1 cellular context compared by ENCODE assay signal in genomic region chr17:82105882-82106696, GRCh38.
TF ChIP-seq lines count a peak whose summit lies in the region.

No MANE protein-coding gene starts in this region.

TF ChIP-seq in HepG2, 621 proteins besides CTCF, POLR2A, EP300 and RAD21 (continues in another document):
- TF ChIP-seq SNAPC2 (CRISPR knock-in tag; IDR thresholded peaks at IDR 0.05) (0 out of 2 replicates have a peak, but pooled peaks have one; percentile 70), ZNF343 (CRISPR knock-in tag; IDR thresholded peaks at IDR 0.05) (no peak; the same call in 1 of the 2 replicates), ZNF232 (CRISPR knock-in tag; IDR thresholded peaks at IDR 0.05; ENCODE audit: borderline replicate concordance) (peak; percentile 95), BATF2 (CRISPR knock-in tag; IDR thresholded peaks at IDR 0.05) (no peak), ZNF770 (CRISPR knock-in tag; IDR thresholded peaks at IDR 0.05) (peak; percentile 76; the same call in 1 of the 2 replicates), TMF1 (CRISPR knock-in tag; IDR thresholded peaks at IDR 0.05; ENCODE audit: low read depth) (peak; percentile 89; the same call in 1 of the 2 replicates), NCOA2 (CRISPR knock-in tag; IDR thresholded peaks at IDR 0.05) (peak; percentile 65), GABPB1 (CRISPR knock-in tag; IDR thresholded peaks at IDR 0.05) (peak; percentile 90), HIVEP1 (CRISPR knock-in tag; IDR thresholded peaks at IDR 0.05) (no peak; the same call in 1 of the 2 replicates), RORA (CRISPR knock-in tag; IDR thresholded peaks at IDR 0.05) (no peak), LCORL (IDR thresholded peaks at IDR 0.05) (no peak), LCORL (CRISPR knock-in tag; IDR thresholded peaks at IDR 0.05) (peak; percentile 85), IRX3 (CRISPR knock-in tag; IDR thresholded peaks at IDR 0.05; ENCODE audit: borderline replicate concordance, low read depth) (peak; percentile 58; the same call in 1 of the 2 replicates), HBP1 (CRISPR knock-in tag; IDR thresholded peaks at IDR 0.05; ENCODE audit: low read depth) (peak; percentile 90), ZNF564 (CRISPR knock-in tag; IDR thresholded peaks at IDR 0.05) (0 out of 2 replicates have a peak, but pooled peaks have one; percentile 43), MBNL3 (CRISPR knock-in tag; conservative IDR thresholded peaks at IDR 0.05) (no peak), AHDC1 (CRISPR knock-in tag; IDR thresholded peaks at IDR 0.05; ENCODE audit: borderline replicate concordance) (no peak), ZNF781 (CRISPR knock-in tag; IDR thresholded peaks at IDR 0.05; ENCODE audit: borderline replicate concordance, not compliant biosample characterization) (no peak), ZNF354B (CRISPR knock-in tag; IDR thresholded peaks at IDR 0.05) (no peak; the same call in 1 of the 2 replicates), YEATS4 (CRISPR knock-in tag; IDR thresholded peaks at IDR 0.05; ENCODE audit: borderline replicate concordance) (peak; percentile 93), ZNF24 (IDR thresholded peaks at IDR 0.05) (no peak), HNRNPLL (IDR thresholded peaks at IDR 0.05; ENCODE audit: low read depth, low read length, poor library complexity, severe bottlenecking) (peak; percentile 5), NONO (IDR thresholded peaks at IDR 0.05) (no peak), NONO (CRISPR knock-in tag; conservative IDR thresholded peaks at IDR 0.05) (peak; percentile 95), ZNF136 (CRISPR knock-in tag; IDR thresholded peaks at IDR 0.05; ENCODE audit: low read depth) (peak; percentile 82; the same call in 1 of the 2 replicates), SMAD3 (CRISPR knock-in tag; IDR thresholded peaks at IDR 0.05) (peak; percentile 91; the same call in 1 of the 2 replicates), CHCHD3 (CRISPR knock-in tag; IDR thresholded peaks at IDR 0.05) (no peak), NFIC (IDR thresholded peaks at IDR 0.05; ENCODE audit: low read length) (no peak), FUBP1 (CRISPR knock-in tag; IDR thresholded peaks at IDR 0.05; ENCODE audit: borderline replicate concordance) (no peak), PITX1 (CRISPR knock-in tag; IDR thresholded peaks at IDR 0.05) (peak; percentile 21), ZZZ3 (CRISPR knock-in tag; IDR thresholded peaks at IDR 0.05; ENCODE audit: borderline replicate concordance) (no peak; the same call in none of the 2 replicates), GMEB2 (CRISPR knock-in tag; IDR thresholded peaks at IDR 0.05; ENCODE audit: low read depth) (no peak), FOSL2 (CRISPR knock-in tag; IDR thresholded peaks at IDR 0.05) (peak; percentile 56), ZNF75D (CRISPR knock-in tag; IDR thresholded peaks at IDR 0.05; ENCODE audit: borderline replicate concordance) (no peak), ZFY (CRISPR knock-in tag; IDR thresholded peaks at IDR 0.05) (peak; percentile 98), CEBPG (CRISPR knock-in tag; IDR thresholded peaks at IDR 0.05) (peak; percentile 70), ZNF362 (CRISPR knock-in tag; IDR thresholded peaks at IDR 0.05; ENCODE audit: borderline replicate concordance) (0 out of 2 replicates have a peak, but pooled peaks have one; percentile 1), ZNF30 (CRISPR knock-in tag; IDR thresholded peaks at IDR 0.05) (no peak), ZNF160 (CRISPR knock-in tag; IDR thresholded peaks at IDR 0.05) (peak; percentile 48; the same call in 1 of the 2 replicates), ZNF256 (CRISPR knock-in tag; conservative IDR thresholded peaks at IDR 0.05) (peak; percentile 71; the same call in 1 of the 2 replicates), TGIF2 (CRISPR knock-in tag; IDR thresholded peaks at IDR 0.05) (peak; percentile 87), ZNF616 (CRISPR knock-in tag; IDR thresholded peaks at IDR 0.05; ENCODE audit: low read depth) (peak; percentile 92; the same call in 1 of the 2 replicates), GTF3A (CRISPR knock-in tag; conservative IDR thresholded peaks at IDR 0.05) (no peak), PPARG (CRISPR knock-in tag; conservative IDR thresholded peaks at IDR 0.05) (0 out of 2 replicates have a peak, but pooled peaks have one; percentile 11), TFDP2 (CRISPR knock-in tag; IDR thresholded peaks at IDR 0.05) (peak; percentile 50), TP53 (CRISPR knock-in tag; conservative IDR thresholded peaks at IDR 0.05) (peak; percentile 75), PHB2 (IDR thresholded peaks at IDR 0.05; ENCODE audit: partially characterized antibody) (no peak), SRSF1 (optimal IDR thresholded peaks at IDR 0.05; ENCODE audit: low read depth, low read length) (no peak), MATR3 (CRISPR knock-in tag; IDR thresholded peaks at IDR 0.05) (no peak), ZNF138 (CRISPR knock-in tag; IDR thresholded peaks at IDR 0.05; ENCODE audit: low read depth) (no peak), POLR2AphosphoS2 (IDR thresholded peaks at IDR 0.05; ENCODE audit: low read depth, low read length) (no peak), MIER2 (CRISPR knock-in tag; IDR thresholded peaks at IDR 0.05) (peak; percentile 71), ZSCAN21 (CRISPR knock-in tag; IDR thresholded peaks at IDR 0.05; ENCODE audit: borderline replicate concordance) (peak; percentile 97), MBD4 (IDR thresholded peaks at IDR 0.05; ENCODE audit: borderline replicate concordance, low read length) (no peak), RELA (CRISPR knock-in tag; IDR thresholded peaks at IDR 0.05) (no peak; the same call in 1 of the 2 replicates), ETV5 (CRISPR knock-in tag; IDR thresholded peaks at IDR 0.05; ENCODE audit: borderline replicate concordance) (peak; percentile 93), ZNF572 (CRISPR knock-in tag; IDR thresholded peaks at IDR 0.05) (peak; percentile 91), FLYWCH1 (CRISPR knock-in tag; IDR thresholded peaks at IDR 0.05) (no peak), ZNF576 (CRISPR knock-in tag; IDR thresholded peaks at IDR 0.05) (no peak), SP5 (CRISPR knock-in tag; IDR thresholded peaks at IDR 0.05; ENCODE audit: borderline replicate concordance, low read depth) (peak; percentile 73)
